ENCODE assay signal across 20 cellular contexts in the genomic region with DNA sequence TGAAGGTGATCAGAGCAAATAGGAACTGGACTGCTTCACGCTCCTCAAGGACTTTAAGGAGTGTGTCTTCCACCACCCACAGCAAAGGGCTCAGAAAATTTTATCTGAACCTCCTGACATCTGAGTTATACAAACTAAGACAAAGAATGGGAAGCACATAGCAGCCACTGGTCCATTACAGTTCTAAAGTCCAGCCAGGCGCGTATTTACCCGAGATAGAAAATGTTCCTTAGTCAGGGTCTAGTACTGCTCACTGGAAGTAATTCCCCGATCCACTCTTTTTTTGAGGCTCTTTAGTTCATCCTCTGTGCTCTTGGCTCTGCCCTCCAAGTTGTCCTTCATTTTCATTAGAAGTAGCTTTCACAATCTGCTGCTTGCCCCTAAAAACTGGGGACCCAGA.
A peak's percentile ranks its signal among the peaks of the same experiment; 100 is the strongest.
DNase-seq lines count a peak whose midpoint lies in the region; ATAC-seq, FAIRE-seq and TF ChIP-seq lines count a peak whose summit lies in the region.
"Had no signal": no experiment of that assay in that cellular context is flagged by ENCODE, and none has a peak within 500 bp of the region (broad histone marks: within the 10 kb centered on the region; RNA-seq: fewer than 3 reads in every experiment).

No MANE protein-coding gene starts in this region.

- H3K36me3 Mint-ChIP-seq in GM23338 (ENCODE audit: low read depth): no peaks in the 10 kb centered on the region
- H3K36me3 Mint-ChIP-seq: CD4-positive, CD25-positive, alpha-beta regulatory T cell; CD8-positive, alpha-beta memory T cell had no signal

- peak overlapping the region; percentile 39 for H2AFZ ChIP-seq in GM23338
- peak overlapping the region; percentile 21 for H2AFZ ChIP-seq in hepatocyte

- DNase-seq in GM23338 (ENCODE audit: low spot score): no peak
- peak; percentile 18 for DNase-seq in hepatocyte (ENCODE audit: low spot score)
- no peak for DNase-seq in right lobe of liver
- peak; percentile 30 for DNase-seq in small intestine
- no peak for DNase-seq in posterior cingulate gyrus
- DNase-seq: 8988T; CD4-positive, CD25-positive, alpha-beta regulatory T cell; CD8-positive, alpha-beta memory T cell; COR-L47; DMS 273 treated with DMSO at 0.1 percent for 48 hours; DMS53; HCEC 1CT; KG1 had no signal

- no peak overlapping the region for H3K27ac ChIP-seq in GM23338 (ENCODE audit: low read depth)
- H3K27ac ChIP-seq in hepatocyte: peak overlapping the region; percentile 46
- H3K27ac ChIP-seq in right lobe of liver: no peak overlapping the region
- no peak overlapping the region for H3K27ac ChIP-seq in small intestine (ENCODE audit: low read depth in 1 of 2, low read length in 1 of 2)
- H3K27ac ChIP-seq: BLaER1 treated with 17β-estradiol and CSF1 and Interleukin-3, amounts not matched to agents 10 nM and 100 nM had no signal

- no peaks in the 10 kb centered on the region for H3K9me2 ChIP-seq in GM23338 (ENCODE audit: insufficient read depth)
- H3K9me2 ChIP-seq in hepatocyte (replicated peaks; ENCODE audit: insufficient read depth): no peaks in the 10 kb centered on the region

- no peak for ATAC-seq in GM23338
- ATAC-seq in right lobe of liver: peak; percentile 55 to 76 (median 60)
- no peak for ATAC-seq in GM18861 (IDR thresholded peaks at IDR 0.05; ENCODE audit: unreplicated experiment)
- ATAC-seq in GM18502 (IDR thresholded peaks at IDR 0.05; ENCODE audit: poor library complexity, unreplicated experiment): no peak

- H3K27me3 ChIP-seq in GM23338 (ENCODE audit: insufficient read depth) (no peaks in the 10 kb centered on the region), hepatocyte (no peaks in the 10 kb centered on the region), right lobe of liver (no peaks in the 10 kb centered on the region), small intestine (ENCODE audit: control insufficient read depth in 2 of 2, insufficient read depth in 2 of 2, low read length in 2 of 2) (no peaks in the 10 kb centered on the region)
- H3K27me3 ChIP-seq: BLaER1 treated with 17β-estradiol and CSF1 and Interleukin-3, amounts not matched to agents 10 nM and 100 nM had no signal

- H3K4me1 ChIP-seq in GM23338 (ENCODE audit: insufficient read depth) (peaks cover 14% of the 10 kb centered on the region; the same call in 1 of the 2 replicates), hepatocyte (ENCODE audit: insufficient read depth) (peaks cover 2% of the 10 kb centered on the region), right lobe of liver (no peaks in the 10 kb centered on the region), small intestine (ENCODE audit: control insufficient read depth in 2 of 2, insufficient read depth in 1 of 2, low read depth in 1 of 2, low read length in 1 of 2) (peaks cover 4% of the 10 kb centered on the region in 2 donors)
- H3K4me1 ChIP-seq: BLaER1 treated with 17β-estradiol and CSF1 and Interleukin-3, amounts not matched to agents 10 nM and 100 nM had no signal

- H4K20me1 ChIP-seq in GM23338 (replicated peaks; ENCODE audit: insufficient read depth): no peaks in the 10 kb centered on the region
- no peaks in the 10 kb centered on the region for H4K20me1 ChIP-seq in hepatocyte (ENCODE audit: insufficient read depth, poor library complexity, severe bottlenecking)
- H4K20me1 ChIP-seq: BLaER1 treated with 17β-estradiol and CSF1 and Interleukin-3, amounts not matched to agents 10 nM and 100 nM had no signal

- TF ChIP-seq POLR2A in right lobe of liver (IDR thresholded peaks at IDR 0.05): no peak

- no peak overlapping the region for H3K27ac Mint-ChIP-seq in GM23338
- H3K27ac Mint-ChIP-seq: B cell; CD4-positive, CD25-positive, alpha-beta regulatory T cell; CD8-positive, alpha-beta memory T cell had no signal

- H3K4me1 Mint-ChIP-seq in GM23338: peaks cover 19% of the 10 kb centered on the region
- H3K4me1 Mint-ChIP-seq: B cell; CD4-positive, CD25-positive, alpha-beta regulatory T cell; CD8-positive, alpha-beta memory T cell had no signal

- no peak for TF ChIP-seq CTCF in GM23338 (conservative IDR thresholded peaks at IDR 0.05; ENCODE audit: low read depth in 2 of 2)
- no peak for TF ChIP-seq CTCF in hepatocyte (IDR thresholded peaks at IDR 0.05; ENCODE audit: poor library complexity)
- TF ChIP-seq CTCF in right lobe of liver (IDR thresholded peaks at IDR 0.05): no peak

- no peaks in the 10 kb centered on the region for H3K79me2 ChIP-seq in GM23338 (replicated peaks; ENCODE audit: insufficient read depth)
- no peaks in the 10 kb centered on the region for H3K79me2 ChIP-seq in hepatocyte

- intact Hi-C loops in right lobe of liver (cut with DNase I): no loop called here
- intact Hi-C loops in posterior cingulate gyrus (cut with DNase I): no loop called here

- H3K36me3 ChIP-seq in GM23338 (ENCODE audit: insufficient read depth): no peaks in the 10 kb centered on the region
- H3K36me3 ChIP-seq in hepatocyte (replicated peaks; ENCODE audit: insufficient read depth, low read depth): no peaks in the 10 kb centered on the region
- H3K36me3 ChIP-seq in right lobe of liver: no peaks in the 10 kb centered on the region
- no peaks in the 10 kb centered on the region for H3K36me3 ChIP-seq in small intestine (ENCODE audit: control insufficient read depth in 2 of 2, insufficient read depth in 2 of 2, low read length in 2 of 2)
- H3K36me3 ChIP-seq: BLaER1 treated with 17β-estradiol and CSF1 and Interleukin-3, amounts not matched to agents 10 nM and 100 nM had no signal

- H3K4me2 ChIP-seq in GM23338 (peak overlapping the region; percentile 25; the same call in 1 of the 2 replicates), hepatocyte (peak overlapping the region; percentile 53)
- H3K4me2 ChIP-seq: BLaER1 treated with 17β-estradiol and CSF1 and Interleukin-3, amounts not matched to agents 10 nM and 100 nM had no signal

- H3K4me3 Mint-ChIP-seq in GM23338: no peak overlapping the region
- H3K4me3 Mint-ChIP-seq: B cell; CD4-positive, CD25-positive, alpha-beta regulatory T cell; CD8-positive, alpha-beta memory T cell had no signal

- H3F3A ChIP-seq in GM23338 (replicated peaks; ENCODE audit: low read depth): no peaks in the 10 kb centered on the region

- H3K27me3 Mint-ChIP-seq in GM23338 (ENCODE audit: insufficient read depth, low read depth, poor library complexity): peaks cover 2% of the 10 kb centered on the region
- H3K27me3 Mint-ChIP-seq: B cell; CD8-positive, alpha-beta memory T cell had no signal

- 69% methylated on average over 5 of the region's 5 CpGs for WGBS in hepatocyte (ENCODE audit: low lambda C conversion rate, missing lambda C conversion rate)
- WGBS in right lobe of liver (ENCODE audit: insufficient coverage, low coverage, low lambda C conversion rate, missing lambda C conversion rate): 29% methylated on average over 5 of the region's 5 CpGs
- 29 to 67% (median 59%) methylated on average over 5 of the region's 5 CpGs for WGBS in small intestine, 3 donors

- H3K9me3 ChIP-seq in hepatocyte (ENCODE audit: low read depth) (no peaks in the 10 kb centered on the region), right lobe of liver (no peaks in the 10 kb centered on the region), small intestine (ENCODE audit: control insufficient read depth, low read depth) (no peaks in the 10 kb centered on the region)
- H3K9me3 ChIP-seq: BLaER1 treated with 17β-estradiol and CSF1 and Interleukin-3, amounts not matched to agents 10 nM and 100 nM had no signal

- FAIRE-seq in small intestine (lab: Jason Lieb, UNC): no peak
- FAIRE-seq: G401.6, GM12891, GM18507 had no signal

- H3K4me3 ChIP-seq in GM23338 (no peak overlapping the region), hepatocyte (no peak overlapping the region), right lobe of liver (no peak overlapping the region), small intestine (ENCODE audit: low read depth in 1 of 2, low read length in 2 of 2) (no peak overlapping the region)
- H3K4me3 ChIP-seq: BLaER1 treated with 17β-estradiol and CSF1 and Interleukin-3, amounts not matched to agents 10 nM and 100 nM had no signal

- H3K9me3 Mint-ChIP-seq in GM23338: no peaks in the 10 kb centered on the region
- H3K9me3 Mint-ChIP-seq: CD4-positive, CD25-positive, alpha-beta regulatory T cell; CD8-positive, alpha-beta memory T cell had no signal

TF ChIP-seq in GM23338, 12 proteins besides CTCF, POLR2A, EP300 and RAD21:
- TF ChIP-seq NANOG (IDR thresholded peaks at IDR 0.05; ENCODE audit: borderline replicate concordance) (no peak), POLR2AphosphoS5 (IDR thresholded peaks at IDR 0.05; ENCODE audit: low read depth) (no peak), CREB1 (CRISPR knock-in tag; IDR thresholded peaks at IDR 0.05; ENCODE audit: low read depth) (no peak), EZH2 (IDR thresholded peaks at IDR 0.05; ENCODE audit: low read depth, unreplicated experiment) (no peak), ZNF331 (CRISPR knock-in tag; IDR thresholded peaks at IDR 0.05; ENCODE audit: low read depth) (no peak), EZH2phosphoT487 (IDR thresholded peaks at IDR 0.05; ENCODE audit: unreplicated experiment) (no peak)
- TF ChIP-seq, protein P1, sequence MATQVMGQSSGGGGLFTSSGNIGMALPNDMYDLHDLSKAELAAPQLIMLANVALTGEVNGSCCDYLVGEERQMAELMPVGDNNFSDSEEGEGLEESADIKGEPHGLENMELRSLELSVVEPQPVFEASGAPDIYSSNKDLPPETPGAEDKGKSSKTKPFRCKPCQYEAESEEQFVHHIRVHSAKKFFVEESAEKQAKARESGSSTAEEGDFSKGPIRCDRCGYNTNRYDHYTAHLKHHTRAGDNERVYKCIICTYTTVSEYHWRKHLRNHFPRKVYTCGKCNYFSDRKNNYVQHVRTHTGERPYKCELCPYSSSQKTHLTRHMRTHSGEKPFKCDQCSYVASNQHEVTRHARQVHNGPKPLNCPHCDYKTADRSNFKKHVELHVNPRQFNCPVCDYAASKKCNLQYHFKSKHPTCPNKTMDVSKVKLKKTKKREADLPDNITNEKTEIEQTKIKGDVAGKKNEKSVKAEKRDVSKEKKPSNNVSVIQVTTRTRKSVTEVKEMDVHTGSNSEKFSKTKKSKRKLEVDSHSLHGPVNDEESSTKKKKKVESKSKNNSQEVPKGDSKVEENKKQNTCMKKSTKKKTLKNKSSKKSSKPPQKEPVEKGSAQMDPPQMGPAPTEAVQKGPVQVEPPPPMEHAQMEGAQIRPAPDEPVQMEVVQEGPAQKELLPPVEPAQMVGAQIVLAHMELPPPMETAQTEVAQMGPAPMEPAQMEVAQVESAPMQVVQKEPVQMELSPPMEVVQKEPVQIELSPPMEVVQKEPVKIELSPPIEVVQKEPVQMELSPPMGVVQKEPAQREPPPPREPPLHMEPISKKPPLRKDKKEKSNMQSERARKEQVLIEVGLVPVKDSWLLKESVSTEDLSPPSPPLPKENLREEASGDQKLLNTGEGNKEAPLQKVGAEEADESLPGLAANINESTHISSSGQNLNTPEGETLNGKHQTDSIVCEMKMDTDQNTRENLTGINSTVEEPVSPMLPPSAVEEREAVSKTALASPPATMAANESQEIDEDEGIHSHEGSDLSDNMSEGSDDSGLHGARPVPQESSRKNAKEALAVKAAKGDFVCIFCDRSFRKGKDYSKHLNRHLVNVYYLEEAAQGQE (IDR thresholded peaks at IDR 0.05; ENCODE audit: unreplicated experiment): no peak

Comparison
In these comparisons a context has a peak if more than half of its experiments do, and no peak if none do; other contexts are left out.
1. ATAC-seq: peak in right lobe of liver (4 of 4); none in GM23338 (single experiment), GM18861 (single experiment) and GM18502 (single experiment).
2. DNase-seq: peak in hepatocyte (single experiment) and small intestine (single experiment); none in GM23338 (single experiment), right lobe of liver (0 of 3) and posterior cingulate gyrus (0 of 10).